In genomic region chr14:55914771-55915170, GRCh38 we compare ENCODE assay signal across 20 cellular contexts.
DNase-seq lines count a peak whose midpoint lies in the region; ATAC-seq and TF ChIP-seq lines count a peak whose summit lies in the region.
"Had no signal": no experiment of that assay in that cellular context is flagged by ENCODE, and none has a peak within 500 bp of the region (broad histone marks: within the 10 kb centered on the region; RNA-seq: fewer than 3 reads in every experiment).

No MANE protein-coding gene starts in this region.

- POLR2A ChIA-PET in IMR-90 (lab: Charles Lee; ENCODE audit: unreplicated experiment) = no interaction called here

- no peak overlapping the region for H2AK9ac ChIP-seq in IMR-90 (replicated peaks; ENCODE audit: low read depth, low read length, poor library complexity)

- no peak overlapping the region for H4K5ac ChIP-seq in IMR-90 (ENCODE audit: low read depth, low read length)

- CTCF ChIA-PET in IMR-90 (lab: Yijun Ruan, JAX) = no interaction called here

- TF ChIP-seq POLR2A in IMR-90 (IDR thresholded peaks at IDR 0.05; ENCODE audit: low read depth, low read length) (no peak), testis (IDR thresholded peaks at IDR 0.05) (no peak)

- no peak overlapping the region for H2AFZ ChIP-seq in IMR-90 (replicated peaks; ENCODE audit: low read length, poor library complexity)
- H2AFZ ChIP-seq: GM23338 had no signal

- no peak overlapping the region for H3K23ac ChIP-seq in IMR-90 (ENCODE audit: low read depth, low read length)

- H3K4me1 ChIP-seq in IMR-90 (ENCODE audit: control insufficient read depth, insufficient read depth, low read length) = no peaks in the 10 kb centered on the region
- peaks cover 16% of the 10 kb centered on the region for H3K4me1 ChIP-seq in testis

- TF ChIP-seq CTCF in IMR-90 (conservative IDR thresholded peaks at IDR 0.05; ENCODE audit: low read depth, low read length) (no peak), choroid plexus epithelial cell (conservative IDR thresholded peaks at IDR 0.05; ENCODE audit: low read depth, low read length) (no peak), testis (IDR thresholded peaks at IDR 0.05) (no peak)

- intact Hi-C loops in IMR-90 (cut with micrococcal nuclease) = no loop called here
- intact Hi-C loops in testis (cut with DNase I; ENCODE audit: low total_unique reads) = no loop called here

- H4K91ac ChIP-seq in IMR-90 (ENCODE audit: insufficient read depth, low read depth, low read length) = no peak overlapping the region

- no peaks in the 10 kb centered on the region for H3K36me3 ChIP-seq in IMR-90 (ENCODE audit: control insufficient read depth, insufficient read depth, low read length)
- no peaks in the 10 kb centered on the region for H3K36me3 ChIP-seq in testis (ENCODE audit: low read depth, missing control alignments)

- no peak overlapping the region for H3K4me3 ChIP-seq in IMR-90 (ENCODE audit: insufficient read depth, low read depth, low read length)
- no peak overlapping the region for H3K4me3 ChIP-seq in choroid plexus epithelial cell (ENCODE audit: low read depth, low read length)
- no peak overlapping the region for H3K4me3 ChIP-seq in testis
- H3K4me3 ChIP-seq: GM23338 had no signal

- no peak overlapping the region for H2BK5ac ChIP-seq in IMR-90 (ENCODE audit: low read depth, low read length, poor library complexity, severe bottlenecking)

- no peak overlapping the region for H3K4me2 ChIP-seq in IMR-90 (ENCODE audit: low read depth, low read length)
- H3K4me2 ChIP-seq: GM23338 had no signal

- in situ Hi-C loops in IMR-90 (cut with MboI; ENCODE audit: low sequenced_read_pairs) = no loop called here

- H3K18ac ChIP-seq in IMR-90 (ENCODE audit: low read depth, low read length) = no peak overlapping the region

- DNase-seq in IMR-90 (peak; percentile 4), choroid plexus epithelial cell (ENCODE audit: low read depth) (peak; percentile 33), kidney glomerular epithelial cell (lab: John Stamatoyannopoulos, UW) (peak; percentile 61), testis (no peak), C1 segment of cervical spinal cord (lab: John Stamatoyannopoulos, UW) (no peak), HPDE6-E6E7 (ENCODE audit: extremely low spot score) (no peak)
- DNase-seq: CD4-positive, CD25-positive, alpha-beta regulatory T cell; COR-L47; DMS 273 treated with DMSO at 0.1 percent for 48 hours; GDM1; KG1; NCI-H1105 treated with DMSO at 0.1 percent for 48 hours; NCI-H1694; NCI-H2081 treated with DMSO at 0.1 percent for 48 hours; NCI-H510A; NCI-H748 treated with DMSO at 0.1 percent for 48 hours had no signal

- no peak overlapping the region for H3K4ac ChIP-seq in IMR-90 (ENCODE audit: low read depth, low read length)

- no peaks in the 10 kb centered on the region for H3K79me1 ChIP-seq in IMR-90 (ENCODE audit: low read depth in 1 of 2, low read length in 2 of 2)

- H2AK5ac ChIP-seq in IMR-90 (ENCODE audit: low read depth, low read length) = no peak overlapping the region

- H4K8ac ChIP-seq in IMR-90 (ENCODE audit: low read depth in 2 of 2, low read length in 2 of 2) = no peak overlapping the region

- no peak overlapping the region for H3K27ac ChIP-seq in IMR-90 (ENCODE audit: insufficient read depth, low read length)
- peak overlapping the region; percentile 9 to 70 for H3K27ac ChIP-seq in testis

- BruUV-seq in IMR-90 (replicated peaks; lab: Mats Ljungman, UMichigan) = no TSS peak

- H3K9me3 ChIP-seq in IMR-90 (ENCODE audit: control insufficient read depth, insufficient read depth, low read length) (no peaks in the 10 kb centered on the region), testis (no peaks in the 10 kb centered on the region)

- TF ChIP-seq RAD21 in IMR-90 (IDR thresholded peaks at IDR 0.05; ENCODE audit: low read length) = no peak

- H3K9ac ChIP-seq in IMR-90 (ENCODE audit: low read depth, low read length) = no peak overlapping the region

- no peak overlapping the region for H2BK15ac ChIP-seq in IMR-90 (ENCODE audit: low read depth, low read length)

- H3K14ac ChIP-seq in IMR-90 (replicated peaks; ENCODE audit: low read depth, low read length) = no peak overlapping the region

- no peak overlapping the region for H3K56ac ChIP-seq in IMR-90 (ENCODE audit: extremely low read depth, insufficient read depth, low read length)

- H3K27me3 ChIP-seq in IMR-90 (ENCODE audit: control insufficient read depth, insufficient read depth, low read length) (peaks cover 28% of the 10 kb centered on the region), testis (no peaks in the 10 kb centered on the region)

- no peak for ATAC-seq in IMR-90 (ENCODE audit: low read depth)
- no peak for ATAC-seq in GM21786 (IDR thresholded peaks at IDR 0.05; ENCODE audit: unreplicated experiment)
- ATAC-seq: GM23338, HCT116, Right ventricle myocardium inferior had no signal

- no peaks in the 10 kb centered on the region for H3K9me1 ChIP-seq in IMR-90 (ENCODE audit: insufficient read depth, low read length)

- H4K20me1 ChIP-seq in IMR-90 (ENCODE audit: insufficient read depth, low read length) = no peaks in the 10 kb centered on the region

- H2BK20ac ChIP-seq in IMR-90 (ENCODE audit: low read depth, low read length) = no peak overlapping the region

- H2BK120ac ChIP-seq in IMR-90 (ENCODE audit: low read depth, low read length) = no peak overlapping the region

- dilution Hi-C loops in IMR-90 (cut with HindIII; ENCODE audit: low sequenced_read_pairs, unreplicated experiment) = no loop called here

TF ChIP-seq in IMR-90, 13 proteins besides CTCF, POLR2A, EP300 and RAD21:
- TF ChIP-seq ELK1 (IDR thresholded peaks at IDR 0.05; ENCODE audit: borderline replicate concordance, low read depth, low read length) = no peak
- TF ChIP-seq BHLHE40 (IDR thresholded peaks at IDR 0.05; ENCODE audit: low read depth, low read length) = no peak
- no peak for TF ChIP-seq SMC3 (IDR thresholded peaks at IDR 0.05; ENCODE audit: low read depth, low read length)
- no peak for TF ChIP-seq MAZ (IDR thresholded peaks at IDR 0.05; ENCODE audit: borderline replicate concordance, low read depth, low read length)
- no peak for TF ChIP-seq CHD1 (IDR thresholded peaks at IDR 0.05; ENCODE audit: low read depth, low read length)
- TF ChIP-seq NFE2L2 (IDR thresholded peaks at IDR 0.05; ENCODE audit: low read depth, low read length) = no peak
- TF ChIP-seq CEBPB (IDR thresholded peaks at IDR 0.05; ENCODE audit: low read depth, low read length) = no peak
- TF ChIP-seq FOS (IDR thresholded peaks at IDR 0.05; ENCODE audit: low read depth, low read length) = no peak
- TF ChIP-seq MAFK (IDR thresholded peaks at IDR 0.05; ENCODE audit: low read depth, low read length) = no peak
- no peak for TF ChIP-seq RFX5 (IDR thresholded peaks at IDR 0.05; ENCODE audit: low read depth, low read length)
- TF ChIP-seq RCOR1 (IDR thresholded peaks at IDR 0.05; ENCODE audit: insufficient replicate concordance, low read length) = no peak
- TF ChIP-seq MXI1 (IDR thresholded peaks at IDR 0.05; ENCODE audit: borderline replicate concordance, low read depth, low read length) = no peak
- TF ChIP-seq USF2 (IDR thresholded peaks at IDR 0.05; ENCODE audit: low read depth, low read length) = no peak

Comparison
In these comparisons a context has a peak if more than half of its experiments do, and no peak if none do; other contexts are left out.
1. DNase-seq: peak in IMR-90 (single experiment), choroid plexus epithelial cell (single experiment) and kidney glomerular epithelial cell (single experiment); none in testis (single experiment), C1 segment of cervical spinal cord (0 of 14) and HPDE6-E6E7 (single experiment).